Comparison of ENCODE assay signal across 8 cellular contexts in the genomic region with DNA sequence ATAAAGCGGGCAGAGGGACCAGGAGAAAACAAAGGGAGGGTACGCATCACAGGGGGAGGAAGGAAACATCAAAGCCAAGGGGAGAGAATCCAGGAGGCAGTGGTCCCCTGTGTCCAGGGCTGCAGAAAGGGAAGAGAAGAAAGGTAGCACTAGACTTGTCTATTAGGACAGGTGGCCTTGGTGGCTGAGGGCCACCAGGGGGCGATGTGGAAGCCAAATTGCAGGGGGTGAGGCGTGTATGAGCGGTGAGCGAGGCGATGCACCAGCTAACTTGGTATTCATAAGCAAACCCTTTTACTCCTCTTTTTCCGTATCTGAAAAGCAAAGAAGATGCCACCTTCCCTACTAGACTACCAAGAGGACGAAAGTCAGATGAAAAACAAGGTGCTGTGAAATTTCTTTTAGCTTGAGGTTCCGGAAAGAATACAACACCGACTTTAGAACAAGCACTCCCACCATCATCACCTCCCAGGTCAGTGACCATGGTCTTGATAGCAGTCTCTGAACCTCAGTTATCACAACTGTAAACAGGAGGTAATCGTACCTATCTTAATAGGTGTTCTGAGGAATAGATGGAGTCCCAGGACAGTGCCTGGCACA.
DNase-seq lines count a peak whose midpoint lies in the region; ATAC-seq, FAIRE-seq and TF ChIP-seq lines count a peak whose summit lies in the region.

No MANE protein-coding gene starts in this region.

- H3K27me3 ChIP-seq in liver (ENCODE audit: control insufficient read depth in 4 of 4, insufficient read depth in 4 of 4, low read length in 3 of 4): no peaks in the 10 kb centered on the region

- FAIRE-seq in D721Med (lab: Jason Lieb, UNC): no peak

- TF ChIP-seq POLR2A in NB4 (IDR thresholded peaks at IDR 0.05; ENCODE audit: extremely low read depth, insufficient read length): no peak

- no peaks in the 10 kb centered on the region for H3K36me3 Mint-ChIP-seq in brain

- TF ChIP-seq CTCF in D721Med (IDR thresholded peaks at IDR 0.05; ENCODE audit: insufficient read depth, missing control alignments): peak; percentile 77
- peak; percentile 22 for TF ChIP-seq CTCF in GM20000 (IDR thresholded peaks at IDR 0.05; ENCODE audit: extremely low read depth, missing control alignments)
- peak; percentile 79 for TF ChIP-seq CTCF in NB4 (IDR thresholded peaks at IDR 0.05; ENCODE audit: low read depth, low read length)
- TF ChIP-seq CTCF in brain (conservative IDR thresholded peaks at IDR 0.05): peak; percentile 13 to 49
- TF ChIP-seq CTCF in liver (IDR thresholded peaks at IDR 0.05; ENCODE audit: low read depth, low read length, missing input control): peak; percentile 66

- no peak overlapping the region for H3K27ac ChIP-seq in liver (ENCODE audit: low read depth in 1 of 2, low read length in 2 of 2)

- no peak overlapping the region for H3K9ac ChIP-seq in liver (ENCODE audit: low read depth in 1 of 2, low read length in 2 of 2)

- no peaks in the 10 kb centered on the region for H3K4me1 ChIP-seq in liver (ENCODE audit: control insufficient read depth in 4 of 4, insufficient read depth in 4 of 4, low read length in 3 of 4)

- H3K4me1 Mint-ChIP-seq in brain: peaks cover 26% of the 10 kb centered on the region

- H3K27ac Mint-ChIP-seq in brain: peak overlapping the region in 1 of 5 experiments; percentile 41

- ATAC-seq in GM18907 (IDR thresholded peaks at IDR 0.05; ENCODE audit: unreplicated experiment) (no peak), GM21529 (IDR thresholded peaks at IDR 0.05; ENCODE audit: unreplicated experiment) (no peak)

- H3K4me3 Mint-ChIP-seq in brain: no peak overlapping the region

- no peaks in the 10 kb centered on the region for H3K9me3 Mint-ChIP-seq in brain

- H3K27me3 Mint-ChIP-seq in brain: peaks cover 3% of the 10 kb centered on the region

- H3K36me3 ChIP-seq in liver (ENCODE audit: control insufficient read depth in 4 of 4, insufficient read depth in 3 of 4, low read depth in 1 of 4, low read length in 3 of 4): no peaks in the 10 kb centered on the region

- TF ChIP-seq RAD21 in liver (IDR thresholded peaks at IDR 0.05): peak; percentile 73 to 81

- DNase-seq in D721Med (ENCODE audit: insufficient read length, low spot score) (no peak), GM20000 (ENCODE audit: low spot score) (peak; percentile 54), NB4 (ENCODE audit: low read depth) (peak; percentile 53), NCI-H2029 treated with DMSO at 0.1 percent for 48 hours (lab: John Stamatoyannopoulos, UW) (no peak)

- H3K4me3 ChIP-seq in NB4 (ENCODE audit: low read depth, low read length) (no peak overlapping the region), liver (ENCODE audit: low read depth in 1 of 3, low read length in 3 of 3) (no peak overlapping the region)

- WGBS in liver: 59% methylated on average over 12 of the region's 12 CpGs

- no peaks in the 10 kb centered on the region for H3K9me3 ChIP-seq in liver (ENCODE audit: control insufficient read depth in 4 of 4, low read length in 3 of 4)

TF ChIP-seq in liver, 16 proteins besides CTCF, POLR2A, EP300 and RAD21:
- TF ChIP-seq ATF3 (IDR thresholded peaks at IDR 0.05) (no peak), JUND (IDR thresholded peaks at IDR 0.05) (no peak), FOXA1 (IDR thresholded peaks at IDR 0.05) (no peak), YY1 (IDR thresholded peaks at IDR 0.05) (no peak), HNF4G (IDR thresholded peaks at IDR 0.05) (no peak), ZBTB33 (IDR thresholded peaks at IDR 0.05) (no peak), HNF4A (conservative IDR thresholded peaks at IDR 0.05) (no peak), FOXA2 (IDR thresholded peaks at IDR 0.05) (no peak), RXRA (IDR thresholded peaks at IDR 0.05) (no peak), EGR1 (IDR thresholded peaks at IDR 0.05; ENCODE audit: low read depth in 2 of 2) (no peak), MAX (IDR thresholded peaks at IDR 0.05) (no peak), TAF1 (conservative IDR thresholded peaks at IDR 0.05) (no peak), NR2F2 (IDR thresholded peaks at IDR 0.05) (no peak), GABPA (IDR thresholded peaks at IDR 0.05 in 1 of 2, conservative IDR thresholded peaks at IDR 0.05 in 1 of 2) (no peak), SP1 (IDR thresholded peaks at IDR 0.05) (no peak)
- TF ChIP-seq, protein P1, sequence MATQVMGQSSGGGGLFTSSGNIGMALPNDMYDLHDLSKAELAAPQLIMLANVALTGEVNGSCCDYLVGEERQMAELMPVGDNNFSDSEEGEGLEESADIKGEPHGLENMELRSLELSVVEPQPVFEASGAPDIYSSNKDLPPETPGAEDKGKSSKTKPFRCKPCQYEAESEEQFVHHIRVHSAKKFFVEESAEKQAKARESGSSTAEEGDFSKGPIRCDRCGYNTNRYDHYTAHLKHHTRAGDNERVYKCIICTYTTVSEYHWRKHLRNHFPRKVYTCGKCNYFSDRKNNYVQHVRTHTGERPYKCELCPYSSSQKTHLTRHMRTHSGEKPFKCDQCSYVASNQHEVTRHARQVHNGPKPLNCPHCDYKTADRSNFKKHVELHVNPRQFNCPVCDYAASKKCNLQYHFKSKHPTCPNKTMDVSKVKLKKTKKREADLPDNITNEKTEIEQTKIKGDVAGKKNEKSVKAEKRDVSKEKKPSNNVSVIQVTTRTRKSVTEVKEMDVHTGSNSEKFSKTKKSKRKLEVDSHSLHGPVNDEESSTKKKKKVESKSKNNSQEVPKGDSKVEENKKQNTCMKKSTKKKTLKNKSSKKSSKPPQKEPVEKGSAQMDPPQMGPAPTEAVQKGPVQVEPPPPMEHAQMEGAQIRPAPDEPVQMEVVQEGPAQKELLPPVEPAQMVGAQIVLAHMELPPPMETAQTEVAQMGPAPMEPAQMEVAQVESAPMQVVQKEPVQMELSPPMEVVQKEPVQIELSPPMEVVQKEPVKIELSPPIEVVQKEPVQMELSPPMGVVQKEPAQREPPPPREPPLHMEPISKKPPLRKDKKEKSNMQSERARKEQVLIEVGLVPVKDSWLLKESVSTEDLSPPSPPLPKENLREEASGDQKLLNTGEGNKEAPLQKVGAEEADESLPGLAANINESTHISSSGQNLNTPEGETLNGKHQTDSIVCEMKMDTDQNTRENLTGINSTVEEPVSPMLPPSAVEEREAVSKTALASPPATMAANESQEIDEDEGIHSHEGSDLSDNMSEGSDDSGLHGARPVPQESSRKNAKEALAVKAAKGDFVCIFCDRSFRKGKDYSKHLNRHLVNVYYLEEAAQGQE (IDR thresholded peaks at IDR 0.05): no peak

Comparison
In these comparisons a context has a peak if more than half of its experiments do, and no peak if none do; other contexts are left out.
1. DNase-seq: peak in GM20000 (single experiment) and NB4 (single experiment); none in D721Med (single experiment) and NCI-H2029 treated with DMSO at 0.1 percent for 48 hours (single experiment).
2. CTCF ChIP-seq: peak in every context shown above with its lines; median percentile 79 in NB4; 77 in D721Med; 66 in liver; 31 in brain; 22 in GM20000.